2 cellular contexts compared by ENCODE assay signal in the genomic region with DNA sequence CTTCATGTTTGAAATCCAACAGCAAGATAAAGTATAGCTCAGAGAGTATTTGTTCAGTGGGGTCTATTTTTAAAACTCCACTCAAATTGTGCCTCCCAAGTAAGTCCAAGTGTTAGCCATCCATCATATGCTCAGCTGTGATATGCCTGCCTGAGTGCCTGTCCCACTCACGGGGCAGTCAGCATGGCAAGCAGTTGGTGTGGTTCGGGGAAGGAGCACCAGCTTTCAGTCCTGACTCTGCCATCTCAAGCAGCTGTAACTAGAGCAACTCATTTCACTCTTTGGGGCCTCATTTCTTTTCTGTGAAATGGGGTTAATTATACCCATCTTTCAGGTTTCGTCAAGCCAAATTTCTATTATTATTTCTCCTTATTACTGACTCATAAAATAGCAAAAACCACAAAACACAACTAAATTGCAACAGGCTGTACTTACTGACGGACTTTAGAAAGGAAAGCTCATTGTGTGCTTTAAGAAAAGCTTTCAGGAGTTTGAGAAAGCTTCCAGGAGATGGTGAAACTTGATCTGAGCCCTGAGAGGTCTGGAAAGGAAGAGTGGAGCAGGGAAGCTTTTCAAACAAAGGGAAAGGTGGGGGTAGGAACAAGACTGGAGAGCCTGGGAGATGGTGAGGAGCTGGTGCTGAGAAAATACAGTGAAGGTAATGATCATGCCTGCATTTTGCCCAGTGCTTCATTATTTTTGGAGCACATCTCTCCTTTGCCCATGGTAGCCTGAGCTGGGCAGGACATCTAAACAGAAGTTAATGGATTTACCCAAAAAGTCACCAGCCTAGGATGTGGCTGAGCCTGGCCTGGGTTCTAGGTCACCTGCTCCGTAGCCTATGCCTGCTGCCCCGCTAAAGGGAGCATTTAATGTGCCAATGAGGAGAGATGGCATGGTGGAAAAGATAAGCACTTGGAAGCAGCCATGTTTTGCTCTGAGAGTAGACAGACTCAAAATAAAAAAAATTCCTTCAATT.
TF ChIP-seq lines count a peak whose summit lies in the region.

No MANE protein-coding gene starts in this region.

TF ChIP-seq in liver, 16 proteins besides CTCF, POLR2A, EP300 and RAD21:
- TF ChIP-seq YY1 (IDR thresholded peaks at IDR 0.05) (peak; percentile 7), EGR1 (IDR thresholded peaks at IDR 0.05; ENCODE audit: low read depth in 2 of 2) (no peak)
- TF ChIP-seq, protein P1, sequence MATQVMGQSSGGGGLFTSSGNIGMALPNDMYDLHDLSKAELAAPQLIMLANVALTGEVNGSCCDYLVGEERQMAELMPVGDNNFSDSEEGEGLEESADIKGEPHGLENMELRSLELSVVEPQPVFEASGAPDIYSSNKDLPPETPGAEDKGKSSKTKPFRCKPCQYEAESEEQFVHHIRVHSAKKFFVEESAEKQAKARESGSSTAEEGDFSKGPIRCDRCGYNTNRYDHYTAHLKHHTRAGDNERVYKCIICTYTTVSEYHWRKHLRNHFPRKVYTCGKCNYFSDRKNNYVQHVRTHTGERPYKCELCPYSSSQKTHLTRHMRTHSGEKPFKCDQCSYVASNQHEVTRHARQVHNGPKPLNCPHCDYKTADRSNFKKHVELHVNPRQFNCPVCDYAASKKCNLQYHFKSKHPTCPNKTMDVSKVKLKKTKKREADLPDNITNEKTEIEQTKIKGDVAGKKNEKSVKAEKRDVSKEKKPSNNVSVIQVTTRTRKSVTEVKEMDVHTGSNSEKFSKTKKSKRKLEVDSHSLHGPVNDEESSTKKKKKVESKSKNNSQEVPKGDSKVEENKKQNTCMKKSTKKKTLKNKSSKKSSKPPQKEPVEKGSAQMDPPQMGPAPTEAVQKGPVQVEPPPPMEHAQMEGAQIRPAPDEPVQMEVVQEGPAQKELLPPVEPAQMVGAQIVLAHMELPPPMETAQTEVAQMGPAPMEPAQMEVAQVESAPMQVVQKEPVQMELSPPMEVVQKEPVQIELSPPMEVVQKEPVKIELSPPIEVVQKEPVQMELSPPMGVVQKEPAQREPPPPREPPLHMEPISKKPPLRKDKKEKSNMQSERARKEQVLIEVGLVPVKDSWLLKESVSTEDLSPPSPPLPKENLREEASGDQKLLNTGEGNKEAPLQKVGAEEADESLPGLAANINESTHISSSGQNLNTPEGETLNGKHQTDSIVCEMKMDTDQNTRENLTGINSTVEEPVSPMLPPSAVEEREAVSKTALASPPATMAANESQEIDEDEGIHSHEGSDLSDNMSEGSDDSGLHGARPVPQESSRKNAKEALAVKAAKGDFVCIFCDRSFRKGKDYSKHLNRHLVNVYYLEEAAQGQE (IDR thresholded peaks at IDR 0.05) = no peak
TF ChIP-seq in liver: peak in this region for 1.

TF ChIP-seq in HepG2, 621 proteins besides CTCF, POLR2A, EP300 and RAD21:
- TF ChIP-seq SRY (CRISPR knock-in tag; IDR thresholded peaks at IDR 0.05) (no peak), PHB2 (IDR thresholded peaks at IDR 0.05; ENCODE audit: partially characterized antibody) (no peak), ZNF10 (CRISPR knock-in tag; IDR thresholded peaks at IDR 0.05; ENCODE audit: borderline replicate concordance, low read depth) (no peak), ZNF670 (CRISPR knock-in tag; IDR thresholded peaks at IDR 0.05; ENCODE audit: borderline replicate concordance) (no peak), HMGA1 (CRISPR knock-in tag; conservative IDR thresholded peaks at IDR 0.05) (no peak), TRAFD1 (CRISPR knock-in tag; IDR thresholded peaks at IDR 0.05; ENCODE audit: borderline replicate concordance) (no peak)
